Comparison of ENCODE assay signal across 8 cellular contexts in the genomic region with DNA sequence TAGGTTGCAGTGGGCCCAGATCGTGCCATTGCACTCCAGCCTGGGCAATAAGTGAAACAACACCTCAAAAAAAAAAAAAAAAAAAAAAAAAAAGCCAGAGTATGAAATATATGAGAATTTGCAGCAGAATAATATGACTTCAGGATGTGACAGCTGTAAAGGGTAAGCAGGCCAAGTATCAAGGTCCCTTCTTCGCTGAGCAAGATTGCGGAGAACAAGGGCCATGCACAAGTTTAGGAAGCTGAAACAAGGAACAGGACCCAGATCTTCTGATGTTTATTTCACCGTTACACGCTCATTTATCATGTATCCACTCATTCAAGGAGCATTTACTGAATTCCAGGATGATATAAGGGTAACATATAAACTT. TPM values are rescaled to one million over a fixed set of nuclear protein-coding genes. Genes with fewer than 3 reads are reported as not detected.
DNase-seq lines count a peak whose midpoint lies in the region; ATAC-seq lines count a peak whose summit lies in the region.

No MANE protein-coding gene starts in this region.

- H3K27me3 Mint-ChIP-seq in CD4-positive, alpha-beta memory T cell, result no peaks in the 10 kb centered on the region

- no peaks in the 10 kb centered on the region for H3K9me3 ChIP-seq in CD4-positive, alpha-beta memory T cell (ENCODE audit: control insufficient read depth in 1 of 2, low read length in 2 of 2)
- H3K9me3 ChIP-seq in duodenal mucosa (ENCODE audit: control insufficient read depth in 1 of 2, low read length in 2 of 2), result no peaks in the 10 kb centered on the region
- H3K9me3 ChIP-seq in neuron (ENCODE audit: low read length), result no peaks in the 10 kb centered on the region

- peak overlapping the region; percentile 55 to 95 for H3K9ac ChIP-seq in duodenal mucosa (ENCODE audit: low read depth in 1 of 2, low read length in 2 of 2)

- H3K9me3 Mint-ChIP-seq in CD4-positive, alpha-beta memory T cell, result no peaks in the 10 kb centered on the region

- intact Hi-C loops in CD4-positive, alpha-beta memory T cell (cut with micrococcal nuclease), result loop anchor here (1.0 to 2.0 kb wide), 3 partner anchors 14 to 50 kb away; a partner anchor contains a TSS

- peak overlapping the region; percentile 29 for H2AFZ ChIP-seq in neuron (ENCODE audit: low read depth, low read length)

- peaks cover 0 to 12% of the 10 kb centered on the region in 2 donors for H3K36me3 Mint-ChIP-seq in CD4-positive, alpha-beta memory T cell

- peaks cover 35 to 54% (median 47%) of the 10 kb centered on the region in 4 donors for H3K4me1 Mint-ChIP-seq in CD4-positive, alpha-beta memory T cell

- peak overlapping the region; percentile 97 for H3K27ac ChIP-seq in CD4-positive, alpha-beta memory T cell (ENCODE audit: low read depth, low read length)
- peak overlapping the region; percentile 41 for H3K27ac ChIP-seq in duodenal mucosa (ENCODE audit: low read depth, low read length)

- no peak for ATAC-seq in HG03039 (IDR thresholded peaks at IDR 0.05; ENCODE audit: unreplicated experiment)
- no peak for ATAC-seq in GM19395 (IDR thresholded peaks at IDR 0.05; ENCODE audit: unreplicated experiment)

- peak overlapping the region; percentile 84 to 92 (median 89) for H3K4me3 Mint-ChIP-seq in CD4-positive, alpha-beta memory T cell

- POLR2A ChIA-PET in CD4-positive, alpha-beta memory T cell (lab: Charles Lee; ENCODE audit: partially characterized antibody), result interaction anchor here (0.7 to 5.3 kb wide), 13 partner anchors 9 to 1727 kb away, joined by 3 to 29 read pairs (median 4); a partner anchor contains a TSS

- no peaks in the 10 kb centered on the region for H3K27me3 ChIP-seq in CD4-positive, alpha-beta memory T cell (ENCODE audit: insufficient read depth, low read length)
- no peaks in the 10 kb centered on the region for H3K27me3 ChIP-seq in duodenal mucosa (ENCODE audit: control insufficient read depth in 1 of 2, insufficient read depth in 2 of 2, low read length in 2 of 2)
- H3K27me3 ChIP-seq in neuron (ENCODE audit: insufficient read depth, low read length), result no peaks in the 10 kb centered on the region

- H3K27ac Mint-ChIP-seq in CD4-positive, alpha-beta memory T cell, result peak overlapping the region; percentile 89 to 97 (median 96)

- CTCF ChIA-PET in CD4-positive, alpha-beta memory T cell (lab: Charles Lee; ENCODE audit: partially characterized antibody), result interaction anchor here (0.6 to 8.5 kb wide), 4 partner anchors 48 to 205 kb away, joined by 3 to 85 read pairs (median 4); a partner anchor contains a TSS

- DNase-seq in CD4-positive, alpha-beta memory T cell, result no peak
- DNase-seq in NCI-H2171 treated with DMSO at 0.1 percent for 48 hours (lab: John Stamatoyannopoulos, UW), result peak; percentile 95
- no peak for DNase-seq in stimulated activated CD4-positive, alpha-beta T cell treated with anti-CD3 and anti-CD28 coated beads, Interleukin-4, amount 100 ng/mL, for 4 hours
- DNase-seq in stimulated activated CD4-positive, alpha-beta T cell treated with anti-CD3 and anti-CD28 coated beads, Interleukin-12 subunit alpha, Interleukin-12 subunit beta, amount 100 ng/mL, for 4 hours, result no peak

- peak overlapping the region; percentile 2 to 87 for H3K4me3 ChIP-seq in CD4-positive, alpha-beta memory T cell (ENCODE audit: low read length in 2 of 2)
- peak overlapping the region; percentile 87 to 93 for H3K4me3 ChIP-seq in duodenal mucosa (ENCODE audit: low read depth in 1 of 2, low read length in 2 of 2)
- H3K4me3 ChIP-seq in neuron (ENCODE audit: low read length), result peak overlapping the region; percentile 61

- peaks cover 50% of the 10 kb centered on the region for H3K4me1 ChIP-seq in CD4-positive, alpha-beta memory T cell (ENCODE audit: insufficient read depth, low read length)
- H3K4me1 ChIP-seq in duodenal mucosa (ENCODE audit: control insufficient read depth in 1 of 2, insufficient read depth in 2 of 2, low read length in 2 of 2) (peaks cover 34 to 40% of the 10 kb centered on the region in 2 donors), neuron (ENCODE audit: insufficient read depth, low read length) (peaks cover 28% of the 10 kb centered on the region)

- no peaks in the 10 kb centered on the region for H3K36me3 ChIP-seq in CD4-positive, alpha-beta memory T cell (ENCODE audit: insufficient read depth, low read length)
- H3K36me3 ChIP-seq in duodenal mucosa (ENCODE audit: control insufficient read depth in 1 of 2, insufficient read depth in 2 of 2, low read length in 2 of 2) (no peaks in the 10 kb centered on the region), neuron (ENCODE audit: insufficient read depth, low read length) (no peaks in the 10 kb centered on the region)

RNA-seq across cellular contexts. Expression of a gene that starts 0.7 kb away (rescaled TPM):
- 10 to 100 TPM; 32.4 to 33.4 TPM for total RNA-seq in CD4-positive, alpha-beta memory T cell
- 10 to 100 TPM in 1 of 2 donors, 1 to 10 TPM in 1; 4.8 to 18.3 TPM for polyA plus RNA-seq in CD4-positive, alpha-beta memory T cell

RNA-seq across cellular contexts. Expression of a gene that starts 34.3 kb away (rescaled TPM):
- total RNA-seq in CD4-positive, alpha-beta memory T cell, result 1 to 10 TPM; 4.6 to 6.1 TPM
- 10 to 100 TPM in 1 of 2 donors, 1 to 10 TPM in 1; 8.6 to 10.6 TPM for polyA plus RNA-seq in CD4-positive, alpha-beta memory T cell

RNA-seq across cellular contexts. Expression of a gene that starts 50.2 kb away (rescaled TPM):
- total RNA-seq in CD4-positive, alpha-beta memory T cell, result 10 to 100 TPM; 59.2 to 59.5 TPM
- polyA plus RNA-seq in CD4-positive, alpha-beta memory T cell, result 10 to 100 TPM; 24.3 to 29.3 TPM
